In the genomic region with DNA sequence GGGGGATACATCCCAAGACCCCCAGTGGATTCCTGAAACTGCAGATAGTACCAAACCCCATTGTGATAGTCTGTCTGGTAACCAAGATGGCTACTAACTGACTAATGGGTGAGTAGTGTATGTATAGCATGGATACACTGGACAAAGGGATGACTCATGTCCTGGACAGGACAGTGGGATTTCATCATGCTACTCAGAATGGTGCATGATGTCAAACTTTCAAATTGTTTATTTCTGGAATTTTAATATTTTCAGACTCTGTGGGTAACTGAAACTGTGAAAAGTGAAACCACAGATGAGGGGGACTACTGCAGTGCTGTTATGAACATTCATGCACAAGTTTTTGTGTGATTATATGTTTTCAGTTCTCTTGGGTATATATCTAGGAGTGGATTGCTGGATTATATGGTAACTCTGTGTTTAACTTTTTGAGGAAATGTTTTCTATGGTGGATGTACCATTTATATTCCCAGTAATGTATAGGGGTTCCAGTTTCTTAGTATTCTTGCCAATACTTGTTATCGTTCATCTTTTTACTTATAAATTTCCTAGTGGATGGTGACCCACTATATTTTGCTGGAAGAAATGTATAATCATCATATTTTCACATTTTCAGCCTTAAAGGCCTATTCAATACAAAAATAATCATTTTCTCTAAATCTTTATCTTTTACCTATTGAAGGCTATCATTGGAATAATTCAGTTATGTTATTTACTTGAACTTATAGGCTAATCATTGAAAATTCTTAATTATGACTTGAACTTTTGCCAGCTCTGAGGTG, we compare ENCODE assay signal across 10 cellular contexts.
A peak's percentile ranks its signal among the peaks of the same experiment; 100 is the strongest.
DNase-seq lines count a peak whose midpoint lies in the region; ATAC-seq and TF ChIP-seq lines count a peak whose summit lies in the region.
"Had no signal": no experiment of that assay in that cellular context is flagged by ENCODE, and none has a peak within 500 bp of the region (broad histone marks: within the 10 kb centered on the region; RNA-seq: fewer than 3 reads in every experiment).

No MANE protein-coding gene starts in this region.

- no peak overlapping the region for H3K4me3 ChIP-seq in epithelial cell of esophagus (ENCODE audit: low read length)
- no peak overlapping the region for H3K4me3 ChIP-seq in OCI-LY7 (ENCODE audit: low read depth, low read length, poor library complexity, severe bottlenecking)

- H2AFZ ChIP-seq in OCI-LY7 (ENCODE audit: low read length), result no peak overlapping the region

- H3K9me2 ChIP-seq in OCI-LY7 (ENCODE audit: insufficient read depth, low read length), result no peaks in the 10 kb centered on the region

- CTCF ChIA-PET in OCI-LY7 (lab: Charles Lee; ENCODE audit: unreplicated experiment), result no interaction called here

- H3K9me3 ChIP-seq in OCI-LY7 (ENCODE audit: low read length), result peaks cover 10% of the 10 kb centered on the region

- H3K79me2 ChIP-seq in OCI-LY7 (ENCODE audit: insufficient read depth, low read depth, low read length), result no peaks in the 10 kb centered on the region

- no peak overlapping the region for H3K27ac ChIP-seq in OCI-LY7 (ENCODE audit: low read depth, low read length, poor library complexity, severe bottlenecking)

- POLR2A ChIA-PET in OCI-LY7 (lab: Charles Lee), result no interaction called here

- H4K20me1 ChIP-seq in OCI-LY7 (ENCODE audit: insufficient read depth, low read length), result no peaks in the 10 kb centered on the region

- no peak overlapping the region for H3K4me2 ChIP-seq in OCI-LY7 (ENCODE audit: low read length)

- no TSS peak for BruUV-seq in OCI-LY7 (replicated peaks; lab: Mats Ljungman, UMichigan)

- no peaks in the 10 kb centered on the region for H3K36me3 ChIP-seq in OCI-LY7 (ENCODE audit: insufficient read depth, low read length)

- ATAC-seq in GM21390 (IDR thresholded peaks at IDR 0.05; ENCODE audit: unreplicated experiment), result peak; percentile 86
- ATAC-seq in HG03575 (IDR thresholded peaks at IDR 0.05; ENCODE audit: extremely low read depth, insufficient number of reproducible peaks, low FRiP score, unreplicated experiment), result peak; percentile 43

- TF ChIP-seq CTCF in epithelial cell of esophagus (IDR thresholded peaks at IDR 0.05; ENCODE audit: insufficient read depth, low read depth, low read length, missing control alignments), result no peak
- TF ChIP-seq CTCF in OCI-LY7 (conservative IDR thresholded peaks at IDR 0.05; ENCODE audit: low read length), result no peak

- DNase-seq in AG08395 (ENCODE audit: low spot score) (peak; percentile 46), epithelial cell of esophagus (ENCODE audit: low read depth) (peak; percentile 84), OCI-LY7 (ENCODE audit: low spot score) (no peak), AML-193 (lab: John Stamatoyannopoulos, UW) (no peak), SK-N-DZ (ENCODE audit: low spot score) (no peak), NCI-H128 (lab: John Stamatoyannopoulos, UW; ENCODE audit: unreplicated experiment) (no peak)
- DNase-seq: DND-41, small intestine had no signal

- H3K4me1 ChIP-seq in OCI-LY7 (ENCODE audit: insufficient read depth, low read length, poor library complexity, severe bottlenecking), result no peaks in the 10 kb centered on the region

- intact Hi-C loops in OCI-LY7 (cut with micrococcal nuclease; ENCODE audit: unreplicated experiment), result no loop called here

Comparison
In these comparisons a context has a peak if more than half of its experiments do, and no peak if none do; other contexts are left out.
1. DNase-seq: peak in AG08395 (single experiment) and epithelial cell of esophagus (single experiment); none in OCI-LY7 (single experiment), AML-193 (0 of 2), SK-N-DZ (single experiment) and NCI-H128 (single experiment).